12 cellular contexts compared by ENCODE assay signal in genomic region chr4:52660643-52661042, GRCh38. TPM values are rescaled to one million over a fixed set of nuclear protein-coding genes. Genes with fewer than 3 reads are reported as not detected.
DNase-seq lines count a peak whose midpoint lies in the region; ATAC-seq, FAIRE-seq and TF ChIP-seq lines count a peak whose summit lies in the region.
"Had no signal": no experiment of that assay in that cellular context is flagged by ENCODE, and none has a peak within 500 bp of the region (broad histone marks: within the 10 kb centered on the region; RNA-seq: fewer than 3 reads in every experiment).

No MANE protein-coding gene starts in this region.

- peak overlapping the region; percentile 91 for H3K4me2 ChIP-seq in endothelial cell of umbilical vein (ENCODE audit: insufficient read depth, low read length)

- CTCF ChIA-PET in endothelial cell of umbilical vein (lab: Charles Lee): interaction anchor here (1.1 kb wide), 1 partner anchor 73 kb away, joined by 4 read pairs; no protein-coding TSS in a partner anchor

- peaks cover 3% of the 10 kb centered on the region for H3K36me3 Mint-ChIP-seq in activated naive CD4-positive, alpha-beta T cell treated with anti-CD3 and anti-CD28 coated beads, Interleukin-2, amount 50 U/mL, for 24 hours
- peaks cover 24 to 30% of the 10 kb centered on the region in 2 donors for H3K36me3 Mint-ChIP-seq in stimulated activated naive B cell treated with anti-CD40 and anti-IgM and Interleukin-4, amounts not matched to agents 10 μg/mL and 1 μg/mL and 100 μg/mL, for 72 hours

- no peak overlapping the region for H3K27ac Mint-ChIP-seq in activated naive CD4-positive, alpha-beta T cell treated with anti-CD3 and anti-CD28 coated beads, Interleukin-2, amount 50 U/mL, for 24 hours
- no peak overlapping the region for H3K27ac Mint-ChIP-seq in stimulated activated naive B cell treated with anti-CD40 and anti-IgM and Interleukin-4, amounts not matched to agents 10 μg/mL and 1 μg/mL and 100 μg/mL, for 72 hours

- H3K27me3 ChIP-seq in SJCRH30 (no peaks in the 10 kb centered on the region), endothelial cell of umbilical vein (ENCODE audit: control insufficient read depth in 2 of 2, insufficient read depth in 2 of 2, low read length in 2 of 2) (no peaks in the 10 kb centered on the region)

- H3K27ac ChIP-seq in SJCRH30 (no peak overlapping the region; the same call in 1 of the 2 replicates), endothelial cell of umbilical vein (ENCODE audit: insufficient read depth, low read depth, low read length) (no peak overlapping the region)

- TF ChIP-seq CTCF in endothelial cell of umbilical vein (IDR thresholded peaks at IDR 0.05; ENCODE audit: extremely low read depth in 1 of 2, insufficient read depth in 1 of 2, low read depth in 1 of 2, low read length in 2 of 2): no peak

- H3K9me3 Mint-ChIP-seq in activated naive CD4-positive, alpha-beta T cell treated with anti-CD3 and anti-CD28 coated beads, Interleukin-2, amount 50 U/mL, for 24 hours: no peaks in the 10 kb centered on the region
- no peaks in the 10 kb centered on the region for H3K9me3 Mint-ChIP-seq in stimulated activated naive B cell treated with anti-CD40 and anti-IgM and Interleukin-4, amounts not matched to agents 10 μg/mL and 1 μg/mL and 100 μg/mL, for 72 hours

- H3K79me2 ChIP-seq in endothelial cell of umbilical vein (ENCODE audit: control insufficient read depth, insufficient read depth, low read length): peaks cover 7% of the 10 kb centered on the region

- no peak for ATAC-seq in stimulated activated naive B cell treated with anti-CD40 and anti-IgM and Interleukin-4, amounts not matched to agents 10 μg/mL and 1 μg/mL and 100 μg/mL, for 72 hours (replicated peaks)
- no peak for ATAC-seq in GM19455 (IDR thresholded peaks at IDR 0.05; ENCODE audit: unreplicated experiment)
- no peak for ATAC-seq in HG02763 (IDR thresholded peaks at IDR 0.05; ENCODE audit: unreplicated experiment)

- intact Hi-C loops in endothelial cell of umbilical vein (cut with micrococcal nuclease): loop anchor here (2.0 kb wide), 1 partner anchor 52 kb away; no protein-coding TSS in a partner anchor

- dilution Hi-C loops in endothelial cell of umbilical vein (cut with MboI; ENCODE audit: extremely low pct_ligation_motif_present, low sequenced_read_pairs): no loop called here

- H4K20me1 ChIP-seq in endothelial cell of umbilical vein (replicated peaks; ENCODE audit: control insufficient read depth, extremely low read depth, insufficient read depth, low read length): no peaks in the 10 kb centered on the region

- peak overlapping the region; percentile 64 for H3K4me3 Mint-ChIP-seq in activated naive CD4-positive, alpha-beta T cell treated with anti-CD3 and anti-CD28 coated beads, Interleukin-2, amount 50 U/mL, for 24 hours
- peak overlapping the region; percentile 53 to 84 for H3K4me3 Mint-ChIP-seq in stimulated activated naive B cell treated with anti-CD40 and anti-IgM and Interleukin-4, amounts not matched to agents 10 μg/mL and 1 μg/mL and 100 μg/mL, for 72 hours

- H3K4me1 ChIP-seq in SJCRH30 (peaks cover under 1% of the 10 kb centered on the region; the same call in 1 of the 2 replicates), endothelial cell of umbilical vein (ENCODE audit: control insufficient read depth, extremely low read depth, insufficient read depth, low read length) (peaks cover 13% of the 10 kb centered on the region)

- H3K9me3 ChIP-seq in SJCRH30 (replicated peaks) (no peaks in the 10 kb centered on the region), endothelial cell of umbilical vein (replicated peaks; ENCODE audit: control insufficient read depth, insufficient read depth, low read length) (no peaks in the 10 kb centered on the region)

- no peaks in the 10 kb centered on the region for H3K9me1 ChIP-seq in endothelial cell of umbilical vein (replicated peaks; ENCODE audit: control insufficient read depth, extremely low read depth, insufficient read depth, low read length)

- peaks cover 10% of the 10 kb centered on the region for H3K4me1 Mint-ChIP-seq in activated naive CD4-positive, alpha-beta T cell treated with anti-CD3 and anti-CD28 coated beads, Interleukin-2, amount 50 U/mL, for 24 hours
- H3K4me1 Mint-ChIP-seq in stimulated activated naive B cell treated with anti-CD40 and anti-IgM and Interleukin-4, amounts not matched to agents 10 μg/mL and 1 μg/mL and 100 μg/mL, for 72 hours: peaks cover 26 to 39% of the 10 kb centered on the region in 2 donors

- no peak overlapping the region for H2AFZ ChIP-seq in endothelial cell of umbilical vein (ENCODE audit: low read depth, low read length)

- H3K36me3 ChIP-seq in SJCRH30: no peaks in the 10 kb centered on the region
- H3K36me3 ChIP-seq in endothelial cell of umbilical vein (ENCODE audit: control insufficient read depth in 2 of 2, extremely low read depth in 1 of 2, insufficient read depth in 2 of 2, low read length in 2 of 2): peaks cover 0 to 2% of the 10 kb centered on the region in 2 experiments

- no TSS peak for BruUV-seq in endothelial cell of umbilical vein (replicated peaks; lab: Mats Ljungman, UMichigan)

- peaks cover 10% of the 10 kb centered on the region for H3K27me3 Mint-ChIP-seq in activated naive CD4-positive, alpha-beta T cell treated with anti-CD3 and anti-CD28 coated beads, Interleukin-2, amount 50 U/mL, for 24 hours
- peaks cover 3 to 4% of the 10 kb centered on the region in 2 donors for H3K27me3 Mint-ChIP-seq in stimulated activated naive B cell treated with anti-CD40 and anti-IgM and Interleukin-4, amounts not matched to agents 10 μg/mL and 1 μg/mL and 100 μg/mL, for 72 hours

- no peak overlapping the region for H3K9ac ChIP-seq in endothelial cell of umbilical vein (replicated peaks; ENCODE audit: extremely low read depth, insufficient read depth, low read length)

- POLR2A ChIA-PET in endothelial cell of umbilical vein (lab: Charles Lee): no interaction called here

- no peak for TF ChIP-seq POLR2A in endothelial cell of umbilical vein (IDR thresholded peaks at IDR 0.05; ENCODE audit: low read depth, low read length)

- FAIRE-seq in endothelial cell of umbilical vein (lab: Jason Lieb, UNC): peak; percentile 18

- H3K4me3 ChIP-seq in SJCRH30 (no peak overlapping the region), endothelial cell of umbilical vein (replicated peaks in 1 of 3; ENCODE audit: insufficient read depth in 1 of 3, low read depth in 1 of 3, low read length in 3 of 3) (no peak overlapping the region)

- DNase-seq in activated naive CD4-positive, alpha-beta T cell treated with anti-CD3 and anti-CD28 coated beads, Interleukin-2, amount 50 U/mL, for 16 hours: no peak
- DNase-seq in SJCRH30 (peak; percentile 19 to 47), endothelial cell of umbilical vein (ENCODE audit: low read depth, low spot score) (no peak), DMS79 (lab: John Stamatoyannopoulos, UW) (no peak)
- DNase-seq in stimulated activated naive B cell treated with anti-CD40 and anti-IgM and Interleukin-4, amounts not matched to agents 10 μg/mL and 1 μg/mL and 100 μg/mL, for 72 hours: no peak
- DNase-seq: activated effector memory CD4-positive, alpha-beta T cell treated with Interleukin-2 at 50 U/mL for 16 hours; AML-193; mucosa of descending colon; NCI-H187 had no signal

TF ChIP-seq in endothelial cell of umbilical vein, 7 proteins besides CTCF, POLR2A, EP300 and RAD21:
- TF ChIP-seq JUN (IDR thresholded peaks at IDR 0.05; ENCODE audit: borderline replicate concordance, insufficient read depth, insufficient read length, low read depth) (no peak), MAX (IDR thresholded peaks at IDR 0.05; ENCODE audit: insufficient read depth, insufficient read length) (no peak), POLR2AphosphoS5 (IDR thresholded peaks at IDR 0.05; ENCODE audit: insufficient read depth, low read depth, low read length) (no peak), MYC (IDR thresholded peaks at IDR 0.05; ENCODE audit: low read depth, low read length) (no peak), FOS (IDR thresholded peaks at IDR 0.05; ENCODE audit: borderline replicate concordance, insufficient read depth, low read length) (no peak), GATA2 (IDR thresholded peaks at IDR 0.05; ENCODE audit: insufficient read depth, insufficient read length, low read depth, low read length) (no peak), EZH2 (IDR thresholded peaks at IDR 0.05; ENCODE audit: borderline replicate concordance, low read depth, low read length, severe bottlenecking) (no peak)

RNA-seq across cellular contexts. Expression of gene USP46, which starts 1.5 kb away (rescaled TPM):
- total RNA-seq in SJCRH30 (2014; rRNA removed; shearing (Covaris generic)): 47.1 and 49.0 TPM in 2 replicates
- total RNA-seq in endothelial cell of umbilical vein: 23.3 and 23.7 TPM in 2 replicates
- 3.8 and 5.2 TPM in 2 replicates for polyA plus RNA-seq in endothelial cell of umbilical vein
- polyA plus RNA-seq in endothelial cell of umbilical vein (2011; cell fraction: cytosol; rRNA removed): 5.0 and 6.0 TPM in 2 replicates
- 11.1 and 13.8 TPM in 2 replicates for polyA plus RNA-seq in endothelial cell of umbilical vein (2011; cell fraction: nucleus; rRNA removed)
- 16.3 and 20.2 TPM in 2 replicates for polyA plus RNA-seq in endothelial cell of umbilical vein (2012)
- polyA minus RNA-seq in endothelial cell of umbilical vein: 41.2 and 44.6 TPM in 2 replicates
- 2.2 TPM for polyA minus RNA-seq in endothelial cell of umbilical vein (2011; cell fraction: cytosol; rRNA and poly(A)+ RNA removed)
- 21.6 and 22.3 TPM in 2 replicates for polyA minus RNA-seq in endothelial cell of umbilical vein (2011; cell fraction: nucleus; rRNA and poly(A)+ RNA removed)

Comparison
In these comparisons a context has a peak if more than half of its experiments do, and no peak if none do; other contexts are left out.
1. DNase-seq: peak in SJCRH30 (2 of 2); none in activated naive CD4-positive, alpha-beta T cell treated with anti-CD3 and anti-CD28 coated beads, Interleukin-2, amount 50 U/mL, for 16 hours (single experiment), endothelial cell of umbilical vein (single experiment), stimulated activated naive B cell treated with anti-CD40 and anti-IgM and Interleukin-4, amounts not matched to agents 10 μg/mL and 1 μg/mL and 100 μg/mL, for 72 hours (single experiment) and DMS79 (single experiment).